8 cellular contexts compared by ENCODE assay signal in the genomic region with DNA sequence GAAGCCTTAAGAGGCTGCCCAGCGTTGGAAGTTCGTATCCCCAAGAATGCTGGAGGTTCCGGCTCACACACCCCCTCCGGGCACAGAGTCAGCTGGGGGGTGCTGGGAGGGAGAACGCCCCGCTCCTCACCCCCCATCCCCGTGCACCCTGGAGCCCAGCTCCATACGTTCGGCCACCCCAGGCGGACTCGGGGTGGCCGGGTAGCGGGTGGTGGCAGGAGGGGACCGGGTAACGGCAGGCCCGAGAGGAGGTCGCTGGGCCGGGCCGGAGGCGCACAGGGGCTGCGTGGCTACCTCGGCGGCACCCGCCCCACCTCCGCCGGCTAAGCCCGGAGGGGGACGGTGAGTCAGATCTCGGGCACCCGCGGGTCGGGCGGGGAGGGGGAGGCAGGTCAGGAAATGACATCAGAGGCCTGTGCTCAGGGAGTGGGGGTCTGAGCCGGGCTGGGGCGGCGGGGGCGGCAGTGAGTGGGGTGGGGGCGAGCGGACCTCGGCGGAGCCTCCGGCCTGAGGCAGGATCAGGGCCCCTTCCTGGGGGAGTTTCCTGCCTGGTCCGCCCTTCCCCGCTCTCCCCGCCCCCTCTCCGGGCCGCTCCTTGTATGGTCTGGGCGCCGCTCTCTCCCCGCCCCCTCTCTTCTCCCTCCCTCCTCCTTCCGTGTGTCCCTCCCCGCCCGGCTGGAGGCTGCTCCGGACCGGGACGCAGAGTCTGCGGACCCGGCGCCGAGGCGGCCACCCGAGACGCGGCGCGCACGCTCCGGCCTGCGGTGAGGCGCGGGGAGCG. TPM values are rescaled to one million over a fixed set of nuclear protein-coding genes. Genes with fewer than 3 reads are reported as not detected.
A peak's percentile ranks its signal among the peaks of the same experiment; 100 is the strongest.
DNase-seq lines count a peak whose midpoint lies in the region; ATAC-seq, FAIRE-seq and TF ChIP-seq lines count a peak whose summit lies in the region.

A gene with protein sequence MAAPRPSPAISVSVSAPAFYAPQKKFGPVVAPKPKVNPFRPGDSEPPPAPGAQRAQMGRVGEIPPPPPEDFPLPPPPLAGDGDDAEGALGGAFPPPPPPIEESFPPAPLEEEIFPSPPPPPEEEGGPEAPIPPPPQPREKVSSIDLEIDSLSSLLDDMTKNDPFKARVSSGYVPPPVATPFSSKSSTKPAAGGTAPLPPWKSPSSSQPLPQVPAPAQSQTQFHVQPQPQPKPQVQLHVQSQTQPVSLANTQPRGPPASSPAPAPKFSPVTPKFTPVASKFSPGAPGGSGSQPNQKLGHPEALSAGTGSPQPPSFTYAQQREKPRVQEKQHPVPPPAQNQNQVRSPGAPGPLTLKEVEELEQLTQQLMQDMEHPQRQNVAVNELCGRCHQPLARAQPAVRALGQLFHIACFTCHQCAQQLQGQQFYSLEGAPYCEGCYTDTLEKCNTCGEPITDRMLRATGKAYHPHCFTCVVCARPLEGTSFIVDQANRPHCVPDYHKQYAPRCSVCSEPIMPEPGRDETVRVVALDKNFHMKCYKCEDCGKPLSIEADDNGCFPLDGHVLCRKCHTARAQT (plus strand): TSS at position 700 of the 781 bp plus-strand sequence. CDS start 227 bp downstream, outside the sequence.

- peak within 1 kb of the TSS; percentile 76 to 100 (median 88) for H3K4me3 ChIP-seq in H1 (ENCODE audit: extremely low read depth in 1 of 4, insufficient read depth in 2 of 4, low read depth in 3 of 4, low read length in 4 of 4)
- H3K4me3 ChIP-seq in mesendoderm (ENCODE audit: low read length): peak within 1 kb of the TSS; percentile 90

- H4K5ac ChIP-seq in H1 (ENCODE audit: insufficient read length, low read depth, low read length) (peak within 1 kb of the TSS; percentile 47), mesendoderm (ENCODE audit: low read length) (no peak within 1 kb of the TSS)

- peaks cover 13 to 23% of the 10 kb centered on the region in 2 experiments for H4K20me1 ChIP-seq in H1 (replicated peaks in 1 of 2; ENCODE audit: control insufficient read depth in 1 of 2, insufficient read depth in 2 of 2, low read length in 2 of 2)

- H3K4ac ChIP-seq in H1 (replicated peaks; ENCODE audit: insufficient read length, low read depth, low read length) (peak within 1 kb of the TSS; percentile 91), mesendoderm (ENCODE audit: low read depth, low read length) (peak within 1 kb of the TSS; percentile 100)

- H3K79me1 ChIP-seq in H1 (ENCODE audit: low read depth, low read length) (peaks cover 17% of the 10 kb centered on the region), mesendoderm (ENCODE audit: low read length) (peaks cover 28% of the 10 kb centered on the region)

- peak within 1 kb of the TSS; percentile 69 to 93 for H3K4me2 ChIP-seq in H1 (ENCODE audit: insufficient read depth in 1 of 2, low read depth in 2 of 2, low read length in 2 of 2)
- H3K4me2 ChIP-seq in mesendoderm (ENCODE audit: low read length): peak within 1 kb of the TSS; percentile 84

- H3K36me3 Mint-ChIP-seq in activated CD8-positive, alpha-beta memory T cell treated with anti-CD3 and anti-CD28 coated beads, Interleukin-2, amount 10 ng/mL, durations not matched to agents 7 days and 5 days: peaks cover 6% of the 10 kb centered on the region

- H3K9me3 Mint-ChIP-seq in activated CD8-positive, alpha-beta memory T cell treated with anti-CD3 and anti-CD28 coated beads, Interleukin-2, amount 10 ng/mL, durations not matched to agents 7 days and 5 days (ENCODE audit: low read depth): no peaks in the 10 kb centered on the region

- CTCF ChIA-PET in activated CD8-positive, alpha-beta memory T cell treated with anti-CD3 and anti-CD28 coated beads, Interleukin-2, amount 10 ng/mL, durations not matched to agents 7 days and 5 days (lab: Charles Lee): interaction anchor here (0.7 to 3.6 kb wide), 30 partner anchors 8 to 853 kb away, joined by 3 to 46 read pairs (median 4); partner anchors contain the start of genes CASP2, EPHA1 and GSTK1
- CTCF ChIA-PET in H1 (lab: Charles Lee; ENCODE audit: partially characterized antibody): interaction anchor here (0.8 to 17.5 kb wide), 20 partner anchors 11 to 378 kb away, joined by 3 to 359 read pairs (median 6); partner anchors contain the start of genes EPHA1 and FAM131B

- peak within 1 kb of the TSS; percentile 50; the same call in 1 of the 2 replicates for H2BK12ac ChIP-seq in H1 (ENCODE audit: low read depth, low read length)

- H2BK5ac ChIP-seq in H1 (ENCODE audit: low read depth, low read length) (peak within 1 kb of the TSS; percentile 92; the same call in 1 of the 2 replicates), mesendoderm (ENCODE audit: low read length) (peak within 1 kb of the TSS; percentile 95)

- peak within 1 kb of the TSS; percentile 93 for H3K27ac ChIP-seq in H1 (ENCODE audit: low read depth, low read length)
- H3K27ac ChIP-seq in mesendoderm (ENCODE audit: low read depth, low read length): peak within 1 kb of the TSS; percentile 96

- H3K36me3 ChIP-seq in H1 (ENCODE audit: control insufficient read depth in 2 of 4, insufficient read depth in 4 of 4, low read length in 3 of 4) (peaks cover 5 to 31% (median 11%) of the 10 kb centered on the region in 4 experiments; a peak in 7 of 8 replicates), mesendoderm (ENCODE audit: control insufficient read depth, insufficient read depth, low read length) (peaks cover 6% of the 10 kb centered on the region)

- H2BK120ac ChIP-seq in H1 (replicated peaks; ENCODE audit: low read depth, low read length) (no peak within 1 kb of the TSS), mesendoderm (ENCODE audit: low read depth, low read length) (peak within 1 kb of the TSS; percentile 88)

- peaks cover 8% of the 10 kb centered on the region; the same call in 1 of the 2 replicates for H3K23me2 ChIP-seq in H1 (ENCODE audit: low read depth, low read length)

- DNase-seq in CD1c-positive myeloid dendritic cell (ENCODE audit: extremely low spot score): peak; percentile 93
- peak; percentile 83 for DNase-seq in NOMO-1 treated with dmso at 0.1 percent for 144 hours (lab: John Stamatoyannopoulos, UW; ENCODE audit: unreplicated experiment)
- peak; percentile 95 for DNase-seq in activated CD8-positive, alpha-beta memory T cell treated with anti-CD3 and anti-CD28 coated beads, Interleukin-2, amount 10 ng/mL, durations not matched to agents 7 days and 5 days
- DNase-seq in H1 (ENCODE audit: low read depth in 1 of 2, low spot score in 2 of 2): peak; percentile 87 to 91
- DNase-seq in mesendoderm: peak; percentile 98
- peak; percentile 58 for DNase-seq in stimulated activated CD8-positive, alpha-beta memory T cell treated with anti-CD3 and anti-CD28 coated beads, Interleukin-15, amount 100 ng/mL, for 24 hours (ENCODE audit: low read depth)

- H3K9me3 ChIP-seq in H1 (ENCODE audit: insufficient read depth in 2 of 2, low read depth in 1 of 2, low read length in 1 of 2): no peaks in the 10 kb centered on the region

- H4K91ac ChIP-seq in H1 (replicated peaks; ENCODE audit: insufficient read length, low read length): peak within 1 kb of the TSS; percentile 25

- WGBS in H1 (ENCODE audit: extremely low coverage in 1 of 2, insufficient coverage in 1 of 2, insufficient read length in 1 of 2, insufficient replicate concordance in 2 of 2, low coverage in 1 of 2, low lambda C conversion rate in 2 of 2, missing lambda C conversion rate in 1 of 2), 2 experiments: 0% methylated on average over 13 of the region's 72 CpGs; no CpG with 5 or more reads in 1 of the 2 experiments
- WGBS in mesendoderm (ENCODE audit: extremely low coverage, insufficient coverage, low lambda C conversion rate): no CpG with 5 or more reads among the region's 72 CpGs

- ATAC-seq in GM19438 (IDR thresholded peaks at IDR 0.05; ENCODE audit: low read depth, unreplicated experiment): peak; percentile 68
- peak; percentile 80 for ATAC-seq in HG03571 (IDR thresholded peaks at IDR 0.05; ENCODE audit: unreplicated experiment)
- peak; percentile 79 for ATAC-seq in activated CD8-positive, alpha-beta memory T cell treated with anti-CD3 and anti-CD28 coated beads, Interleukin-2, amount 10 ng/mL, durations not matched to agents 7 days and 5 days

- TF ChIP-seq RAD21 in H1 (IDR thresholded peaks at IDR 0.05 in 1 of 2, conservative IDR thresholded peaks at IDR 0.05 in 1 of 2; ENCODE audit: low read depth in 2 of 2, low read length in 2 of 2): no peak

- POLR2A ChIA-PET in H1 (lab: Charles Lee; ENCODE audit: partially characterized antibody): interaction anchor here (0.6 to 19.0 kb wide), 5 partner anchors 13 to 1605 kb away, joined by 3 to 518 read pairs (median 12); partner anchors contain the start of genes CLCN1, EPHA1, FAM131B and TAS2R4

- H3K9ac ChIP-seq in H1 (replicated peaks in 1 of 4; ENCODE audit: extremely low read depth in 1 of 4, low read depth in 3 of 4, low read length in 3 of 4) (peak within 1 kb of the TSS; percentile 57 to 93 (median 82)), mesendoderm (ENCODE audit: low read length) (peak within 1 kb of the TSS; percentile 97)

- peak within 1 kb of the TSS; percentile 91 for H4K8ac ChIP-seq in H1 (ENCODE audit: extremely low read depth, insufficient read depth, low read length)
- H4K8ac ChIP-seq in mesendoderm (ENCODE audit: low read depth, low read length): peak within 1 kb of the TSS; percentile 77

- TF ChIP-seq EP300 in H1 (IDR thresholded peaks at IDR 0.05; ENCODE audit: borderline replicate concordance in 1 of 2, low read depth in 2 of 2, low read length in 2 of 2): peak in 1 of 2 experiments; percentile 59; a peak in 1 of 3 replicates

- peaks cover 5 to 18% (median 6%) of the 10 kb centered on the region in 4 experiments for H3K4me1 ChIP-seq in H1 (replicated peaks in 1 of 4; ENCODE audit: control insufficient read depth in 3 of 4, insufficient read depth in 4 of 4, low read length in 3 of 4)
- H3K4me1 ChIP-seq in mesendoderm (ENCODE audit: control insufficient read depth, low read depth, low read length): peaks cover 22% of the 10 kb centered on the region

- TF ChIP-seq POLR2A in H1 (IDR thresholded peaks at IDR 0.05; ENCODE audit: control extremely low read depth in 1 of 2, low read depth in 2 of 2, low read length in 2 of 2): peak in 1 of 2 experiments; percentile 84; a peak in 2 of 3 replicates

- H2AK5ac ChIP-seq in H1 (ENCODE audit: low read depth, low read length) (no peak within 1 kb of the TSS), mesendoderm (ENCODE audit: low read length) (no peak within 1 kb of the TSS)

- H2BK20ac ChIP-seq in H1 (ENCODE audit: low read length): no peak within 1 kb of the TSS

- H3K27ac Mint-ChIP-seq in activated CD8-positive, alpha-beta memory T cell treated with anti-CD3 and anti-CD28 coated beads, Interleukin-2, amount 10 ng/mL, durations not matched to agents 7 days and 5 days: peak within 1 kb of the TSS; percentile 94

- H3K23ac ChIP-seq in H1 (ENCODE audit: insufficient read length) (no peak within 1 kb of the TSS), mesendoderm (ENCODE audit: low read length) (peak within 1 kb of the TSS; percentile 96)

- no peaks in the 10 kb centered on the region for H3K27me3 Mint-ChIP-seq in activated CD8-positive, alpha-beta memory T cell treated with anti-CD3 and anti-CD28 coated beads, Interleukin-2, amount 10 ng/mL, durations not matched to agents 7 days and 5 days

- H3K14ac ChIP-seq in H1 (ENCODE audit: insufficient read length): no peak within 1 kb of the TSS

- TF ChIP-seq CTCF in H1 (IDR thresholded peaks at IDR 0.05; ENCODE audit: control extremely low read depth in 1 of 3, insufficient read depth in 1 of 3, low read depth in 1 of 3, low read length in 3 of 3): no peak

- H3K18ac ChIP-seq in H1 (ENCODE audit: extremely low read depth, low read length): peak within 1 kb of the TSS; percentile 93
- peak within 1 kb of the TSS; percentile 99 for H3K18ac ChIP-seq in mesendoderm (ENCODE audit: low read length)

- H3K56ac ChIP-seq in H1 (replicated peaks; ENCODE audit: insufficient read length, low read depth, low read length): peak within 1 kb of the TSS; percentile 89
- peak within 1 kb of the TSS; percentile 97 for H3K56ac ChIP-seq in mesendoderm (ENCODE audit: low read length)

- H3K27me3 ChIP-seq in H1 (replicated peaks in 1 of 4; ENCODE audit: control insufficient read depth in 3 of 4, extremely low read depth in 1 of 4, insufficient read depth in 3 of 4, low read length in 3 of 4): no peaks in the 10 kb centered on the region
- no peaks in the 10 kb centered on the region for H3K27me3 ChIP-seq in mesendoderm (ENCODE audit: insufficient read depth, low read length, poor library complexity)

- H2BK15ac ChIP-seq in H1 (ENCODE audit: low read length) (0 out of 2 replicates have a peak within 1 kb of the TSS, but pooled peaks have one; percentile 72), mesendoderm (replicated peaks; ENCODE audit: low read depth) (peak within 1 kb of the TSS; percentile 37)

- H3K4me3 Mint-ChIP-seq in activated CD8-positive, alpha-beta memory T cell treated with anti-CD3 and anti-CD28 coated beads, Interleukin-2, amount 10 ng/mL, durations not matched to agents 7 days and 5 days: peak within 1 kb of the TSS; percentile 79

- FAIRE-seq in H1 (lab: Jason Lieb, UNC): no peak

- H3K4me1 Mint-ChIP-seq in activated CD8-positive, alpha-beta memory T cell treated with anti-CD3 and anti-CD28 coated beads, Interleukin-2, amount 10 ng/mL, durations not matched to agents 7 days and 5 days: peaks cover 35% of the 10 kb centered on the region

- no peak within 1 kb of the TSS for H2AFZ ChIP-seq in H1 (ENCODE audit: low read length)

- H3K79me2 ChIP-seq in H1 (ENCODE audit: control insufficient read depth in 1 of 2, insufficient read depth in 2 of 2, low read length in 2 of 2) (peaks cover 3 to 49% of the 10 kb centered on the region in 2 experiments; a peak in 3 of 4 replicates), mesendoderm (ENCODE audit: control insufficient read depth, insufficient read depth, low read length) (peaks cover 53% of the 10 kb centered on the region)

RNA-seq across cellular contexts. Expression of the gene that starts here (rescaled TPM):
- 100 to 1,000 TPM; 173 to 212 TPM for total RNA-seq in activated CD8-positive, alpha-beta memory T cell treated with anti-CD3 and anti-CD28 coated beads, Interleukin-2, amount 10 ng/mL, durations not matched to agents 7 days and 5 days
- 159 and 174 TPM in 2 replicates for total RNA-seq in H1 (2021; fragmentation: NEBNext Ultra II Directional; extraction: Animal tissue kit (Norgen Biotek cat#: 25700))
- polyA plus RNA-seq in H1 (2011; rRNA removed): 40.6 and 77.9 TPM in 2 replicates
- 25.7 TPM for polyA plus RNA-seq in H1 (2011; cell fraction: cytosol; rRNA removed)
- polyA plus RNA-seq in H1 (2011; cell fraction: nucleus; rRNA removed): 107 TPM
- 138 to 177 TPM (median 171 TPM) in 4 replicates for polyA plus RNA-seq in H1 (2012, experiment 1 of 2)
- 172 TPM for polyA plus RNA-seq in H1 (2012, experiment 2 of 2)
- 166 TPM for polyA plus RNA-seq in H1 (2013, experiment 1 of 2)
- polyA plus RNA-seq in H1 (2013, experiment 2 of 2): 163 TPM
- polyA minus RNA-seq in H1 (2011; rRNA and poly(A)+ RNA removed): 21.5 and 32.9 TPM in 2 replicates
- 70.7 TPM for polyA minus RNA-seq in H1 (2011; cell fraction: cytosol; rRNA and poly(A)+ RNA removed)
- 64.8 TPM for polyA minus RNA-seq in H1 (2011; cell fraction: nucleus; rRNA and poly(A)+ RNA removed)
- 368 TPM for polyA plus RNA-seq in mesendoderm (2013, experiment 1 of 2)
- 379 TPM for polyA plus RNA-seq in mesendoderm (2013, experiment 2 of 2)

Comparison
In these comparisons a context has a peak if more than half of its experiments do, and no peak if none do; other contexts are left out.
1. Peak in every context shown above with its lines: DNase-seq, ATAC-seq, H3K4me3 ChIP-seq and H3K27ac ChIP-seq.